In the genomic region with DNA sequence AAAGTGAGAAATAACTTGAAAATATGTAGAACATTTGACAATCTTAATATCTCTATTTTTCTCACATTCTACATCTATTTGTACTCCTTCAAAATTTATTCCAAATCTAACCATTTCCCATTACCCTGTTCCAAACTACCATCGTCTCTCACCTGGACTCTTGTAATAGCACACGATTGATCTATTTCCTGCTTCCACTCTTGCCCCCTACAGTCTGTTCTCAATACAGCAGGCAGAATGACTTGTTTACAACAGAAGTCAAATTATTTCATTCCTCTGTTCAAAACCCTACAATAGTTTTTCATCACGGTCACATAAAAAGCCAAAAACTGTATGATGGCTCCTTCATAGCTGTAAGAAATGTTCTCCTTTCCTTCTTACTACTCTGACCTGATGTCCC, we compare ENCODE assay signal across 9 cellular contexts. TPM values are rescaled to one million over a fixed set of nuclear protein-coding genes. Genes with fewer than 3 reads are reported as not detected.
DNase-seq lines count a peak whose midpoint lies in the region; ATAC-seq, FAIRE-seq and TF ChIP-seq lines count a peak whose summit lies in the region.
"Had no signal": no experiment of that assay in that cellular context is flagged by ENCODE, and none has a peak within 500 bp of the region (broad histone marks: within the 10 kb centered on the region; RNA-seq: fewer than 3 reads in every experiment).

No MANE protein-coding gene starts in this region.

- no peaks in the 10 kb centered on the region for H3K4me1 ChIP-seq in astrocyte (ENCODE audit: insufficient read depth, low read length)
- no peaks in the 10 kb centered on the region for H3K4me1 ChIP-seq in HepG2 (ENCODE audit: insufficient read depth, low read length)

- H3K27ac Mint-ChIP-seq in astrocyte (ENCODE audit: unreplicated experiment), result no peak overlapping the region

- no TSS peak for BruUV-seq in HepG2 (replicated peaks; lab: Mats Ljungman, UMichigan)

- no peak for TF ChIP-seq POLR2A in HepG2 (IDR thresholded peaks at IDR 0.05; ENCODE audit: insufficient read depth in 1 of 2, low read depth in 2 of 2, low read length in 2 of 2)

- DNase-seq in GM06990 (ENCODE audit: extremely low read depth, insufficient read length), result no peak
- DNase-seq in HFF-Myc (ENCODE audit: extremely low read depth, low read depth), result no peak
- DNase-seq in astrocyte (ENCODE audit: low read depth), result no peak
- DNase-seq in HepG2 (ENCODE audit: low spot score), result no peak
- DNase-seq in RCC 7860 (ENCODE audit: low spot score), result no peak

- CTCF ChIA-PET in HepG2 (lab: Yijun Ruan, JAX; ENCODE audit: low intra/inter-chr PET ratio, low total read pairs), result no interaction called here

- H3K4me1 Mint-ChIP-seq in astrocyte (ENCODE audit: low read depth, unreplicated experiment), result no peaks in the 10 kb centered on the region

- H3K27me3 ChIP-seq in GM06990 (replicated peaks; ENCODE audit: control insufficient read depth, insufficient read depth, low read length) (no peaks in the 10 kb centered on the region), astrocyte (ENCODE audit: insufficient read depth, low read length) (no peaks in the 10 kb centered on the region), HepG2 (ENCODE audit: control insufficient read depth in 1 of 2, insufficient read depth in 2 of 2, low read length in 2 of 2) (no peaks in the 10 kb centered on the region)

- in situ Hi-C loops in HepG2 (cut with HindIII; ENCODE audit: extremely low pct_ligation_motif_present, low pct_unique_long_range_greater_than_20kb), result no loop called here

- H3K36me3 ChIP-seq in GM06990 (ENCODE audit: control insufficient read depth, insufficient read depth, low read length) (no peaks in the 10 kb centered on the region), astrocyte (ENCODE audit: insufficient read depth, low read length) (no peaks in the 10 kb centered on the region), HepG2 (replicated peaks in 1 of 2; ENCODE audit: control insufficient read depth in 1 of 2, insufficient read depth in 2 of 2, low read length in 2 of 2) (no peaks in the 10 kb centered on the region)

- H3K9ac ChIP-seq in astrocyte (ENCODE audit: low read length) (no peak overlapping the region), HepG2 (ENCODE audit: insufficient read depth, low read depth, low read length) (no peak overlapping the region)

- FAIRE-seq in astrocyte (lab: Jason Lieb, UNC) (peak; percentile 84), HepG2 (lab: Jason Lieb, UNC) (no peak), RCC 7860 (lab: Jason Lieb, UNC) (no peak)

- ATAC-seq in HepG2 (peak; percentile 52; the same call in 1 of the 3 replicates), GM19324 (IDR thresholded peaks at IDR 0.05; ENCODE audit: low FRiP score, unreplicated experiment) (no peak), HG02798 (IDR thresholded peaks at IDR 0.05; ENCODE audit: poor library complexity, unreplicated experiment) (no peak), HG03457 (IDR thresholded peaks at IDR 0.05; ENCODE audit: unreplicated experiment) (no peak)

- intact Hi-C loops in HepG2 (cut with micrococcal nuclease; ENCODE audit: unreplicated experiment), result no loop called here

- H2AFZ ChIP-seq in astrocyte (ENCODE audit: low read depth, low read length) (no peak overlapping the region), HepG2 (ENCODE audit: low read length) (no peak overlapping the region)

- no peaks in the 10 kb centered on the region for H3K79me2 ChIP-seq in astrocyte (ENCODE audit: insufficient read depth, low read length)
- H3K79me2 ChIP-seq in HepG2 (ENCODE audit: insufficient read depth, low read length), result no peaks in the 10 kb centered on the region

- H4K20me1 ChIP-seq in astrocyte (ENCODE audit: insufficient read depth, low read length), result no peaks in the 10 kb centered on the region
- no peaks in the 10 kb centered on the region for H4K20me1 ChIP-seq in HepG2 (ENCODE audit: insufficient read depth, low read length)

- TF ChIP-seq RAD21 in HepG2 (CRISPR knock-in tag; IDR thresholded peaks at IDR 0.05), result no peak

- 0% methylated on average over 3 of the region's 3 CpGs for WGBS in HepG2 (ENCODE audit: low lambda C conversion rate)

- no peak overlapping the region for H3K4me3 ChIP-seq in GM06990 (replicated peaks; ENCODE audit: low read depth, low read length)
- H3K4me3 ChIP-seq in HFF-Myc (replicated peaks; ENCODE audit: low read depth, low read length), result no peak overlapping the region
- H3K4me3 ChIP-seq in astrocyte (ENCODE audit: insufficient read depth, low read depth, low read length), result no peak overlapping the region
- no peak overlapping the region for H3K4me3 ChIP-seq in HepG2 (replicated peaks in 1 of 3; ENCODE audit: insufficient read depth in 1 of 3, low read depth in 2 of 3, low read length in 3 of 3)

- peak; percentile 54 for TF ChIP-seq CTCF in GM06990 (IDR thresholded peaks at IDR 0.05; ENCODE audit: insufficient read depth, low read length, poor library complexity, severe bottlenecking)
- peak; percentile 18 for TF ChIP-seq CTCF in HFF-Myc (IDR thresholded peaks at IDR 0.05; ENCODE audit: low read depth, low read length, missing control alignments)
- TF ChIP-seq CTCF in astrocyte (IDR thresholded peaks at IDR 0.05; ENCODE audit: insufficient read depth, low read depth, low read length), result peak; percentile 8
- peak; percentile 30; the same call in 1 of the 2 replicates for TF ChIP-seq CTCF in HepG2 (CRISPR knock-in tag; IDR thresholded peaks at IDR 0.05)

- TF ChIP-seq EP300 in HepG2 (IDR thresholded peaks at IDR 0.05; ENCODE audit: low read depth in 2 of 2, low read length in 2 of 2) (no peak), HepG2 (CRISPR knock-in tag; IDR thresholded peaks at IDR 0.05; ENCODE audit: borderline replicate concordance) (no peak)

- no peaks in the 10 kb centered on the region for H3K27me3 Mint-ChIP-seq in astrocyte (ENCODE audit: low read depth, unreplicated experiment)

- H3K36me3 Mint-ChIP-seq in astrocyte (ENCODE audit: low read depth, unreplicated experiment), result no peaks in the 10 kb centered on the region

- no peaks in the 10 kb centered on the region for H3K9me3 Mint-ChIP-seq in astrocyte (ENCODE audit: unreplicated experiment)

- H3K4me2 ChIP-seq in astrocyte (ENCODE audit: low read length) (no peak overlapping the region), HepG2 (ENCODE audit: low read depth, low read length) (no peak overlapping the region)

- POLR2A ChIA-PET in HepG2 (lab: Yijun Ruan, JAX), result no interaction called here

- H3K4me3 Mint-ChIP-seq in astrocyte (ENCODE audit: unreplicated experiment), result no peak overlapping the region

- H3K9me3 ChIP-seq in astrocyte (ENCODE audit: insufficient read depth, low read depth, low read length) (no peaks in the 10 kb centered on the region), HepG2 (ENCODE audit: low read length) (no peaks in the 10 kb centered on the region)

- no peak overlapping the region for H3K27ac ChIP-seq in astrocyte (ENCODE audit: low read depth, low read length)
- no peak overlapping the region for H3K27ac ChIP-seq in HepG2 (ENCODE audit: extremely low read length, insufficient read depth, low read length)

TF ChIP-seq in HepG2, 621 proteins besides CTCF, POLR2A, EP300 and RAD21 (continues in another document):
- TF ChIP-seq ZFAT (CRISPR knock-in tag; conservative IDR thresholded peaks at IDR 0.05) (no peak), ZNF292 (CRISPR knock-in tag; IDR thresholded peaks at IDR 0.05; ENCODE audit: borderline replicate concordance, low read depth) (no peak)

RNA-seq across cellular contexts. Expression of gene LUZP4, which starts 21.1 kb away (rescaled TPM):
- total RNA-seq in astrocyte (not detected in 2 replicates), HepG2 (2016; rRNA removed; fragmentation: Illumina TruSeq; extraction: Trizol) (not detected in 2 replicates)
- not detected in 2 replicates for total RNA-seq in HepG2 (2016; cell fraction: cytosol; rRNA removed; fragmentation: Illumina TruSeq; extraction: Trizol; ENCODE audit: low read depth)
- not detected in 2 replicates for total RNA-seq in HepG2 (2016; cell fraction: insoluble cytoplasmic fraction; rRNA removed; fragmentation: Illumina TruSeq; extraction: Trizol)
- total RNA-seq in HepG2 (2016; cell fraction: membrane; rRNA removed; fragmentation: Illumina TruSeq; extraction: Trizol), result not detected in 2 replicates
- total RNA-seq in HepG2 (2016; cell fraction: nucleus; rRNA removed; fragmentation: Illumina TruSeq; extraction: Trizol), result not detected in 2 replicates
- polyA plus RNA-seq in HepG2 (2011; rRNA removed), result not detected in 2 replicates
- not detected in 2 replicates for polyA plus RNA-seq in HepG2 (2011; cell fraction: cytosol; rRNA removed)
- polyA plus RNA-seq in HepG2 (2011; cell fraction: nucleus; rRNA removed), result not detected in 2 replicates
- not detected in 2 replicates for polyA plus RNA-seq in HepG2 (2012)
- polyA plus RNA-seq in HepG2 (2016; cell fraction: cytosol; fragmentation: Illumina TruSeq; extraction: Trizol; ENCODE audit: low read depth), result not detected in 2 replicates
- not detected in 2 replicates for polyA plus RNA-seq in HepG2 (2016; cell fraction: insoluble cytoplasmic fraction; fragmentation: Illumina TruSeq; extraction: Trizol; ENCODE audit: low read depth)
- polyA plus RNA-seq in HepG2 (2016; cell fraction: membrane; fragmentation: Illumina TruSeq; extraction: Trizol; ENCODE audit: low read depth), result not detected in 2 replicates
- not detected in 2 replicates for polyA plus RNA-seq in HepG2 (2016; cell fraction: nucleus; fragmentation: Illumina TruSeq; extraction: Trizol; ENCODE audit: insufficient read depth, low read depth)
- not detected in 2 replicates for polyA minus RNA-seq in HepG2 (2011; rRNA and poly(A)+ RNA removed; ENCODE audit: low replicate concordance)
- polyA minus RNA-seq in HepG2 (2011; cell fraction: cytosol; rRNA and poly(A)+ RNA removed), result not detected in 2 replicates
- not detected in 2 replicates for polyA minus RNA-seq in HepG2 (2011; cell fraction: nucleus; rRNA and poly(A)+ RNA removed)
- total RNA-seq: cardiac septum had no signal

RNA-seq across cellular contexts. Expression of gene LRCH2, which starts 34.5 kb away (rescaled TPM):
- total RNA-seq in astrocyte (4.6 and 5.8 TPM in 2 replicates), HepG2 (2016; rRNA removed; fragmentation: Illumina TruSeq; extraction: Trizol) (not detected in 2 replicates)
- not detected in 2 replicates for total RNA-seq in HepG2 (2016; cell fraction: cytosol; rRNA removed; fragmentation: Illumina TruSeq; extraction: Trizol; ENCODE audit: low read depth)
- total RNA-seq in HepG2 (2016; cell fraction: insoluble cytoplasmic fraction; rRNA removed; fragmentation: Illumina TruSeq; extraction: Trizol), result not detected in 2 replicates
- not detected in 2 replicates for total RNA-seq in HepG2 (2016; cell fraction: membrane; rRNA removed; fragmentation: Illumina TruSeq; extraction: Trizol)
- not detected in 2 replicates for total RNA-seq in HepG2 (2016; cell fraction: nucleus; rRNA removed; fragmentation: Illumina TruSeq; extraction: Trizol)
- not detected in 2 replicates for polyA plus RNA-seq in HepG2 (2011; rRNA removed)
- not detected in 2 replicates for polyA plus RNA-seq in HepG2 (2011; cell fraction: cytosol; rRNA removed)
- not detected in 2 replicates for polyA plus RNA-seq in HepG2 (2011; cell fraction: nucleus; rRNA removed)
- polyA plus RNA-seq in HepG2 (2012), result not detected in 2 replicates
- polyA plus RNA-seq in HepG2 (2016; cell fraction: cytosol; fragmentation: Illumina TruSeq; extraction: Trizol; ENCODE audit: low read depth), result not detected in 2 replicates
- polyA plus RNA-seq in HepG2 (2016; cell fraction: insoluble cytoplasmic fraction; fragmentation: Illumina TruSeq; extraction: Trizol; ENCODE audit: low read depth), result not detected in 2 replicates
- polyA plus RNA-seq in HepG2 (2016; cell fraction: membrane; fragmentation: Illumina TruSeq; extraction: Trizol; ENCODE audit: low read depth), result not detected in 2 replicates
- not detected in 2 replicates for polyA plus RNA-seq in HepG2 (2016; cell fraction: nucleus; fragmentation: Illumina TruSeq; extraction: Trizol; ENCODE audit: insufficient read depth, low read depth)
- not detected in 2 replicates for polyA minus RNA-seq in HepG2 (2011; rRNA and poly(A)+ RNA removed; ENCODE audit: low replicate concordance)
- polyA minus RNA-seq in HepG2 (2011; cell fraction: cytosol; rRNA and poly(A)+ RNA removed), result not detected in 2 replicates
- not detected in 2 replicates for polyA minus RNA-seq in HepG2 (2011; cell fraction: nucleus; rRNA and poly(A)+ RNA removed)
